ENCODE assay signal across 16 cellular contexts in the genomic region with DNA sequence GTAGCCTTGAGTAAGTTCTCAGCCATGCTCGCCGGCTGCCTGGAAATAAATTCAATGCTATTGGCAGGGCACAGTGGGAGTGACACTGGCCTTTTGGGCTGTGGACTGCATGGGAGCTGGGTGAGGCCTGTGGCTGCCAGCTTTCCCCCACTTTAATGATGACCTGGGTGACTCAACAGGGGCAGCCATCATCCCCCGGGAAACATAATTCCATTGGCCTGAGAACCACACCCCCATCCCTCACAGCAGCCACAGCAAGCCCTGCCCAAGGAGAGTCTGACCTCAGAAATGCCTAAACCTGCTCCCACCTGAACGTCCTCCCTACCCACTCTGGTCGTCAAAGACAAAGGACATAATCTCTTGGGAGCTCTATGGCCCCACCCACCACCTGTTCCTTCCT.
"Had no signal": no experiment of that assay in that cellular context is flagged by ENCODE, and none has a peak within 500 bp of the region (broad histone marks: within the 10 kb centered on the region; RNA-seq: fewer than 3 reads in every experiment).

No MANE protein-coding gene starts in this region.

- H3K4me3 ChIP-seq: gastrocnemius medialis, heart left ventricle, right atrium auricular region, stomach, testis had no signal

- H3K4me1 ChIP-seq: gastrocnemius medialis, right atrium auricular region, stomach, testis had no signal

- ATAC-seq: gastrocnemius medialis, heart left ventricle, T-helper 17 cell had no signal

- H3K27ac ChIP-seq: epithelial cell of prostate, gastrocnemius medialis, heart left ventricle, right atrium auricular region, stomach, testis had no signal

- H3K27me3 ChIP-seq: gastrocnemius medialis, heart left ventricle, right atrium auricular region, stomach, testis had no signal

- H3K9me3 ChIP-seq: gastrocnemius medialis, right atrium auricular region, stomach, testis had no signal

- H3K36me3 ChIP-seq: gastrocnemius medialis, heart left ventricle, right atrium auricular region, stomach had no signal

- DNase-seq: activated CD4-positive, alpha-beta T cell treated with anti-CD3 and anti-CD28 coated beads, Interleukin-2, amount 10 ng/mL, durations not matched to agents 7 days and 5 days; activated CD8-positive, alpha-beta memory T cell treated with anti-CD3 and anti-CD28 coated beads for 24 hours; activated naive CD8-positive, alpha-beta T cell treated with anti-CD3 and anti-CD28 coated beads, Interleukin-2, amount 10 ng/mL, durations not matched to agents 7 days and 5 days; cerebellar nuclear complex; effector memory CD4-positive, alpha-beta T cell; gastrocnemius medialis; heart left ventricle; immature natural killer cell; mesendoderm; occipital lobe; small intestine; stomach; T-helper 17 cell; testis had no signal
